In the genomic region with DNA sequence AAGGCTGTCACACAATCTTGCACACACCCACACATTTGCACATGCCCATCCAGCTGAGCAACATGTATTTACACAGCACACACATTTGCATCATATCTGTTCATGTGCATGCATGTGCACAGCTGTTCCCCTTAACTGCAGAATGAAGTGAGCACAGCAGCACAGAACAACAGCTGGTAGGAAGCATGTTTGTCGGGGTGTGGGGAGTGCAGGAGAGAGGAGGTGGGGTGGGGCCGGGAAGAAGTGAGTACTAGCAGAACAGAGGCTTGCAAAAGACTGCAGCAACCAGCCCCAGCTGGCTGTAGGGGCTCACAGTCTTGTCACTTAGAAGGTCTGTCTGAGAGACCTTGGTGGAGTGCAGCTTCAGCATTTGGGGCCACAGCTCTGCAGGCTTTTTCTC, we compare ENCODE assay signal across 25 cellular contexts.
"Had no signal": no experiment of that assay in that cellular context is flagged by ENCODE, and none has a peak within 500 bp of the region (broad histone marks: within the 10 kb centered on the region; RNA-seq: fewer than 3 reads in every experiment).

No MANE protein-coding gene starts in this region.

- H3K27ac ChIP-seq: ascending aorta, brain microvascular endothelial cell, coronary artery, pancreas, psoas muscle, sigmoid colon, upper lobe of right lung had no signal

- DNase-seq: activated CD4-positive, alpha-beta T cell treated with anti-CD3 and anti-CD28 coated beads for 36 hours; activated CD4-positive, CD25-positive, alpha-beta regulatory T cell; activated CD8-positive, alpha-beta memory T cell treated with anti-CD3 and anti-CD28 coated beads, Interleukin-2, amount 10 ng/mL, durations not matched to agents 7 days and 5 days; activated CD8-positive, alpha-beta T cell treated with anti-CD3 and anti-CD28 coated beads, Interleukin-2, amount 10 ng/mL, durations not matched to agents 7 days and 5 days; activated naive CD4-positive, alpha-beta T cell treated with anti-CD3 and anti-CD28 coated beads, Interleukin-2, amount 10 ng/mL, durations not matched to agents 7 days and 5 days; activated naive CD8-positive, alpha-beta T cell treated with anti-CD3 and anti-CD28 coated beads, Interleukin-2, amount 10 ng/mL, durations not matched to agents 7 days and 5 days; activated T-cell treated with anti-CD3 and anti-CD28 coated beads, Interleukin-2, amount 50 U/mL, for 72 hours; brain microvascular endothelial cell; hippocampal formation; left cardiac atrium; left ventricle myocardium superior; mucosa of descending colon; pancreas; psoas muscle; sigmoid colon; stimulated activated CD4-positive, alpha-beta T cell treated with anti-CD3 and anti-CD28 coated beads, Interleukin-1b, Interleukin-23, amount 100 ng/mL, for 48 hours; stimulated activated CD4-positive, alpha-beta T cell treated with anti-CD3 and anti-CD28 coated beads, Interleukin-4, amount 100 ng/mL, for 4 hours; stimulated activated CD8-positive, alpha-beta memory T cell treated with anti-CD3 and anti-CD28 coated beads, Interleukin-4, amount 100 ng/mL, for 48 hours; stimulated activated naive CD8-positive, alpha-beta T cell treated with anti-CD3 and anti-CD28 coated beads, Interleukin-15, amount 100 ng/mL, for 72 hours; substantia nigra; upper lobe of right lung had no signal

- H3K36me3 ChIP-seq: ascending aorta, brain microvascular endothelial cell, pancreas, sigmoid colon, upper lobe of right lung had no signal

- H3K27me3 ChIP-seq: ascending aorta, brain microvascular endothelial cell, pancreas, sigmoid colon, upper lobe of right lung had no signal

- H3K4me2 ChIP-seq: smooth muscle cell had no signal

- ATAC-seq: activated CD4-positive, alpha-beta T cell treated with anti-CD3 and anti-CD28 coated beads for 36 hours; activated CD8-positive, alpha-beta memory T cell treated with anti-CD3 and anti-CD28 coated beads, Interleukin-2, amount 10 ng/mL, durations not matched to agents 7 days and 5 days; activated CD8-positive, alpha-beta T cell treated with anti-CD3 and anti-CD28 coated beads, Interleukin-2, amount 10 ng/mL, durations not matched to agents 7 days and 5 days; activated T-cell treated with anti-CD3 and anti-CD28 coated beads, Interleukin-2, amount 50 U/mL, for 72 hours; left cardiac atrium; left ventricle myocardium superior; mucosa of descending colon; pancreas; psoas muscle; stimulated activated memory B cell treated with anti-CD40 and anti-IgM and Interleukin-4, amounts not matched to agents 10 μg/mL and 1 μg/mL and 100 μg/mL, for 72 hours; upper lobe of right lung had no signal

- H3K9me3 ChIP-seq: ascending aorta, mucosa of descending colon, pancreas, psoas muscle, sigmoid colon, upper lobe of right lung had no signal

- H3K4me3 ChIP-seq: ascending aorta, coronary artery, mucosa of descending colon, pancreas, psoas muscle, sigmoid colon, smooth muscle cell, upper lobe of right lung had no signal

- H3K4me1 ChIP-seq: ascending aorta, pancreas, psoas muscle, upper lobe of right lung had no signal
